In the genomic region with DNA sequence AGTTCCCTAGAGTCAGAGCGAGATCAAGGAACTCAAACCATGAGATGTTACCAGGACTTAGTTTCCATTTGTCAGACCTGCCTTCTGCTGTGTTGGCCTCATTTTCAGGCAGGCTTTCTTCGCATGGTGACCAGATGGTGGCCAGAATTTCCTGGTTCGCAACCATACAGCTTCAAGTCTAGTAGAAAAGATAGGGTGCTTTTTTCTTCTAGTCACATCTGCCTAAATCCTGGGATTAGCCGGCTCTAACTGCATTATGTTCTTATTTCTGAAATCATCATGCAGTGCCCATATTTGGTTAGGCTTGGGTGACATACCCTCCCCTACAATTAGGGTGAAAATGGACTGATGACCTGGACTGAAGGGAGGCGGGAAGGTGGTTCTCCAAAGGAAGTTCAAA, we compare ENCODE assay signal across 24 cellular contexts.
"Had no signal": no experiment of that assay in that cellular context is flagged by ENCODE, and none has a peak within 500 bp of the region (broad histone marks: within the 10 kb centered on the region; RNA-seq: fewer than 3 reads in every experiment).

No MANE protein-coding gene starts in this region.

- H3K36me3 ChIP-seq: neutrophil, pancreas, right lobe of liver, sigmoid colon, stomach, thoracic aorta, thyroid gland, tibial nerve, upper lobe of left lung, uterus had no signal

- H3K27me3 ChIP-seq: neutrophil, pancreas, right lobe of liver, sigmoid colon, stomach, thyroid gland, tibial nerve, upper lobe of left lung, uterus had no signal

- H3K4me3 ChIP-seq: pancreas, psoas muscle, right lobe of liver, sigmoid colon, stomach, thoracic aorta, thyroid gland, tibial nerve, upper lobe of left lung, uterus had no signal

- DNase-seq: naive thymus-derived CD8-positive, alpha-beta T cell; nephron progenitor cell; nucleus accumbens; pancreas; posterior cingulate gyrus; psoas muscle; right cardiac atrium; right lobe of liver; sigmoid colon; small intestine; stimulated activated CD4-positive, alpha-beta T cell treated with anti-CD3 and anti-CD28 coated beads, Interleukin-15, amount 100 ng/mL, for 24 hours; stimulated activated CD4-positive, alpha-beta T cell treated with anti-CD3 and anti-CD28 coated beads, Interleukin-2, amount 100 ng/mL, for 24 hours; stimulated activated CD4-positive, alpha-beta T cell treated with anti-CD3 and anti-CD28 coated beads, Interleukin-2, amount 100 ng/mL, for 48 hours; stimulated activated CD4-positive, alpha-beta T cell treated with anti-CD3 and anti-CD28 coated beads, Interleukin-4, amount 100 ng/mL, for 24 hours; stimulated activated naive B cell treated with anti-CD40 and anti-IgM and Interleukin-4, amounts not matched to agents 10 μg/mL and 1 μg/mL and 100 μg/mL, for 72 hours; stimulated activated naive CD4-positive, alpha-beta T cell treated with Interleukin-2 at 50 U/mL for 16 hours; stomach; thyroid gland; trophoblast cell; upper lobe of left lung; uterus had no signal

- H3K4me1 ChIP-seq: pancreas, psoas muscle, right lobe of liver, sigmoid colon, stomach, thyroid gland, tibial nerve, upper lobe of left lung, uterus had no signal

- H3K27ac ChIP-seq: neutrophil, pancreas, psoas muscle, right lobe of liver, sigmoid colon, stomach, thoracic aorta, thyroid gland, tibial nerve, upper lobe of left lung, uterus had no signal

- FAIRE-seq: pancreas, small intestine had no signal

- H3K9me3 ChIP-seq: neutrophil, pancreas, psoas muscle, right lobe of liver, sigmoid colon, thoracic aorta, thyroid gland, upper lobe of left lung, uterus had no signal
